34 cellular contexts compared by ENCODE assay signal in the genomic region with DNA sequence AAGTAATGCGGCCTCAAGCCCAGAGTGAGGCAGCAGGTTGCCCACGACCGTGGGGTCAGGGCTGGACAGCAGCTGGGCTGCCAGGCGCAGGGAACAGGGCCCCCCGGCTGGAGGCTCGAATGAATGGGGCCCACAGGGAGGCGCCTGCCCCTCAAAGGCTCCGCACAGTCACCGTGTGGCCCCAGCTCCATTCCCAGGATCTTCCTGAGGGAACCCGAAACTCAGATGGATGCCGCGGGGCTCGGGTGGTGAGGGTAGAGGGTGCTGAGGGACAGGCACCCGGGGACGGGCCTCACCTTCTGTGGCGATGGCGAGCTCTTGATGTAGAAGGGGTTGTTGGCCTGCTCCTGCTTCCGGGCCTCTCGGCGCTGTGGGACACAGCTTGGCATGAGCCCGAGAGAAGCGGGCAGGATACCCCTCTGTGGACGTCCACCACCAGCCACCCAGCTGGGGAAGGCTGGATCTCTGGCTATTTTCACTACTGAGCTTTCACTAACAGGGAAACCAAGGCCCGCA. TPM values are rescaled to one million over a fixed set of nuclear protein-coding genes. Genes with fewer than 3 reads are reported as not detected.
"Had no signal": no experiment of that assay in that cellular context is flagged by ENCODE, and none has a peak within 500 bp of the region (broad histone marks: within the 10 kb centered on the region; RNA-seq: fewer than 3 reads in every experiment).

No MANE protein-coding gene starts in this region.

- H3K4me3 Mint-ChIP-seq: activated B cell treated with CpG ODN at 0.5 μM for 24 hours; activated CD4-positive, alpha-beta memory T cell treated with anti-CD3 and anti-CD28 coated beads for 36 hours; activated CD4-positive, alpha-beta T cell treated with anti-CD3 and anti-CD28 coated beads, Interleukin-2, amount 10 ng/mL, durations not matched to agents 24 days and 14 days; activated CD8-positive, alpha-beta T cell treated with anti-CD3 and anti-CD28 coated beads for 36 hours; activated naive CD4-positive, alpha-beta T cell treated with anti-CD3 and anti-CD28 coated beads, Interleukin-2, amount 10 ng/mL, durations not matched to agents 7 days and 5 days; activated naive CD4-positive, alpha-beta T cell treated with anti-CD3 and anti-CD28 coated beads, Interleukin-2, amount 50 U/mL, for 24 hours; activated naive CD8-positive, alpha-beta T cell; activated naive CD8-positive, alpha-beta T cell treated with anti-CD3 and anti-CD28 coated beads, Interleukin-2, amount 10 ng/mL, durations not matched to agents 7 days and 5 days; activated naive CD8-positive, alpha-beta T cell treated with anti-CD3 and anti-CD28 coated beads, Interleukin-2, amount 50 U/mL, for 24 hours; activated T-cell treated with anti-CD3 and anti-CD28 coated beads, Interleukin-2, amount 50 U/mL, for 4 hours; activated T-cell treated with anti-CD3 and anti-CD28 coated beads, Interleukin-2, amount 50 U/mL, for 72 hours; brain; central memory CD8-positive, alpha-beta T cell; T-helper 2 cell treated with Interferon-gamma antibody and Interleukin-4, amounts not matched to agents 5 μg/mL and 100 μg/mL, for 36 hours had no signal

- H3K4me1 Mint-ChIP-seq: activated CD4-positive, alpha-beta T cell treated with anti-CD3 and anti-CD28 coated beads, Interleukin-2, amount 10 ng/mL, durations not matched to agents 24 days and 14 days; activated naive CD4-positive, alpha-beta T cell treated with anti-CD3 and anti-CD28 coated beads, Interleukin-2, amount 10 ng/mL, durations not matched to agents 7 days and 5 days; brain had no signal

- H3K27me3 Mint-ChIP-seq: activated B cell treated with CpG ODN at 0.5 μM for 24 hours; activated CD4-positive, alpha-beta memory T cell treated with anti-CD3 and anti-CD28 coated beads for 36 hours; activated CD4-positive, alpha-beta T cell treated with anti-CD3 and anti-CD28 coated beads, Interleukin-2, amount 10 ng/mL, durations not matched to agents 24 days and 14 days; activated CD8-positive, alpha-beta T cell treated with anti-CD3 and anti-CD28 coated beads for 36 hours; activated naive CD4-positive, alpha-beta T cell treated with anti-CD3 and anti-CD28 coated beads, Interleukin-2, amount 10 ng/mL, durations not matched to agents 7 days and 5 days; activated naive CD4-positive, alpha-beta T cell treated with anti-CD3 and anti-CD28 coated beads, Interleukin-2, amount 50 U/mL, for 24 hours; activated naive CD8-positive, alpha-beta T cell; activated naive CD8-positive, alpha-beta T cell treated with anti-CD3 and anti-CD28 coated beads, Interleukin-2, amount 10 ng/mL, durations not matched to agents 7 days and 5 days; activated naive CD8-positive, alpha-beta T cell treated with anti-CD3 and anti-CD28 coated beads, Interleukin-2, amount 50 U/mL, for 24 hours; brain; central memory CD8-positive, alpha-beta T cell had no signal

- DNase-seq: activated B cell treated with CpG ODN at 0.5 μM for 24 hours; activated CD4-positive, alpha-beta memory T cell treated with anti-CD3 and anti-CD28 coated beads for 36 hours; activated CD4-positive, alpha-beta T cell treated with anti-CD3 and anti-CD28 coated beads for 4 hours; activated CD4-positive, alpha-beta T cell treated with anti-CD3 and anti-CD28 coated beads, Interleukin-2, amount 10 ng/mL, durations not matched to agents 24 days and 14 days; activated CD4-positive, alpha-beta T cell treated with anti-CD3 and anti-CD28 coated beads, Interleukin-2, amount 50 U/mL, for 1 hour; activated CD4-positive, alpha-beta T cell treated with anti-CD3 and anti-CD28 coated beads, Interleukin-2, amount 50 U/mL, for 4 hours; activated CD4-positive, CD25-positive, alpha-beta regulatory T cell treated with anti-CD3 and anti-CD28 coated beads, Interleukin-2, amount 50 U/mL, for 72 hours; activated CD8-positive, alpha-beta memory T cell treated with anti-CD3 and anti-CD28 coated beads, Interleukin-2, amount 50 U/mL, for 4 hours; activated CD8-positive, alpha-beta T cell treated with anti-CD3 and anti-CD28 coated beads for 36 hours; activated effector memory CD4-positive, alpha-beta T cell treated with Interleukin-2 at 50 U/mL for 16 hours; activated gamma-delta T cell; activated naive CD4-positive, alpha-beta T cell treated with anti-CD3 and anti-CD28 coated beads, Interleukin-2, amount 10 ng/mL, durations not matched to agents 7 days and 5 days; activated naive CD4-positive, alpha-beta T cell treated with Interleukin-2 at 50 U/mL for 16 hours; activated naive CD8-positive, alpha-beta T cell treated with anti-CD3 and anti-CD28 coated beads, Interleukin-2, amount 10 ng/mL, durations not matched to agents 7 days and 5 days; activated naive CD8-positive, alpha-beta T cell treated with anti-CD3 and anti-CD28 coated beads, Interleukin-2, amount 50 U/mL, for 24 hours; activated T-cell treated with anti-CD3 and anti-CD28 coated beads for 4 hours; activated T-cell treated with anti-CD3 and anti-CD28 coated beads, Interleukin-2, amount 50 U/mL, for 1 hour; activated T-cell treated with anti-CD3 and anti-CD28 coated beads, Interleukin-2, amount 50 U/mL, for 4 hours; activated T-cell treated with anti-CD3 and anti-CD28 coated beads, Interleukin-2, amount 50 U/mL, for 72 hours; amygdala; anterior cingulate cortex; caudate nucleus; cerebellar nuclear complex; T-helper 2 cell; T-helper 9 cell had no signal

- H3K27ac ChIP-seq: ascending aorta, cardiac muscle cell, VCaP had no signal

- H3K27ac Mint-ChIP-seq: activated B cell treated with CpG ODN at 0.5 μM for 24 hours; activated CD4-positive, alpha-beta memory T cell treated with anti-CD3 and anti-CD28 coated beads for 36 hours; activated CD4-positive, alpha-beta T cell treated with anti-CD3 and anti-CD28 coated beads, Interleukin-2, amount 10 ng/mL, durations not matched to agents 24 days and 14 days; activated CD8-positive, alpha-beta T cell treated with anti-CD3 and anti-CD28 coated beads for 36 hours; activated naive CD4-positive, alpha-beta T cell treated with anti-CD3 and anti-CD28 coated beads, Interleukin-2, amount 10 ng/mL, durations not matched to agents 7 days and 5 days; activated naive CD4-positive, alpha-beta T cell treated with anti-CD3 and anti-CD28 coated beads, Interleukin-2, amount 50 U/mL, for 24 hours; activated naive CD8-positive, alpha-beta T cell; activated naive CD8-positive, alpha-beta T cell treated with anti-CD3 and anti-CD28 coated beads, Interleukin-2, amount 50 U/mL, for 24 hours; activated T-cell treated with anti-CD3 and anti-CD28 coated beads, Interleukin-2, amount 50 U/mL, for 72 hours; activated T-helper 2 cell treated with anti-CD3 and anti-CD28 coated beads, Interferon-gamma antibody, Interleukin-2, Interleukin-4, amounts not matched to agents 10 μg/mL and 5 μg/mL and 100 μg/mL, durations not matched to agents 14 hours and 24 hours and 36 hours; brain; T-helper 2 cell treated with Interferon-gamma antibody and Interleukin-4, amounts not matched to agents 5 μg/mL and 100 μg/mL, for 36 hours had no signal

- H3K36me3 Mint-ChIP-seq: activated naive CD8-positive, alpha-beta T cell had no signal

- H3K9me3 ChIP-seq: ascending aorta had no signal

- H3K4me1 ChIP-seq: ascending aorta had no signal

- H3K4me3 ChIP-seq: ascending aorta, cardiac muscle cell had no signal

- ATAC-seq: activated CD8-positive, alpha-beta T cell treated with anti-CD3 and anti-CD28 coated beads for 36 hours; activated naive CD8-positive, alpha-beta T cell treated with anti-CD3 and anti-CD28 coated beads, Interleukin-2, amount 50 U/mL, for 24 hours; activated T-cell treated with anti-CD3 and anti-CD28 coated beads, Interleukin-2, amount 50 U/mL, for 4 hours; activated T-cell treated with anti-CD3 and anti-CD28 coated beads, Interleukin-2, amount 50 U/mL, for 72 hours had no signal

- H3K9me3 Mint-ChIP-seq: activated B cell treated with CpG ODN at 0.5 μM for 24 hours; activated CD4-positive, alpha-beta memory T cell treated with anti-CD3 and anti-CD28 coated beads for 36 hours; activated CD4-positive, alpha-beta T cell treated with anti-CD3 and anti-CD28 coated beads, Interleukin-2, amount 10 ng/mL, durations not matched to agents 24 days and 14 days; activated CD8-positive, alpha-beta T cell treated with anti-CD3 and anti-CD28 coated beads for 36 hours; activated naive CD4-positive, alpha-beta T cell treated with anti-CD3 and anti-CD28 coated beads, Interleukin-2, amount 10 ng/mL, durations not matched to agents 7 days and 5 days; activated naive CD4-positive, alpha-beta T cell treated with anti-CD3 and anti-CD28 coated beads, Interleukin-2, amount 50 U/mL, for 24 hours; activated naive CD8-positive, alpha-beta T cell treated with anti-CD3 and anti-CD28 coated beads, Interleukin-2, amount 10 ng/mL, durations not matched to agents 7 days and 5 days; activated naive CD8-positive, alpha-beta T cell treated with anti-CD3 and anti-CD28 coated beads, Interleukin-2, amount 50 U/mL, for 24 hours; activated T-cell treated with anti-CD3 and anti-CD28 coated beads, Interleukin-2, amount 50 U/mL, for 4 hours; activated T-cell treated with anti-CD3 and anti-CD28 coated beads, Interleukin-2, amount 50 U/mL, for 72 hours; activated T-helper 2 cell treated with anti-CD3 and anti-CD28 coated beads, Interferon-gamma antibody, Interleukin-2, Interleukin-4, amounts not matched to agents 10 μg/mL and 5 μg/mL and 100 μg/mL, durations not matched to agents 14 hours and 24 hours and 36 hours; brain; central memory CD8-positive, alpha-beta T cell; T-helper 2 cell treated with Interferon-gamma antibody and Interleukin-4, amounts not matched to agents 5 μg/mL and 100 μg/mL, for 36 hours had no signal

RNA-seq across cellular contexts. Expression of a gene that starts 19.3 kb away (rescaled TPM):
- total RNA-seq: ascending aorta had no signal
